Comparison of ENCODE assay signal across 9 cellular contexts in the genomic region with DNA sequence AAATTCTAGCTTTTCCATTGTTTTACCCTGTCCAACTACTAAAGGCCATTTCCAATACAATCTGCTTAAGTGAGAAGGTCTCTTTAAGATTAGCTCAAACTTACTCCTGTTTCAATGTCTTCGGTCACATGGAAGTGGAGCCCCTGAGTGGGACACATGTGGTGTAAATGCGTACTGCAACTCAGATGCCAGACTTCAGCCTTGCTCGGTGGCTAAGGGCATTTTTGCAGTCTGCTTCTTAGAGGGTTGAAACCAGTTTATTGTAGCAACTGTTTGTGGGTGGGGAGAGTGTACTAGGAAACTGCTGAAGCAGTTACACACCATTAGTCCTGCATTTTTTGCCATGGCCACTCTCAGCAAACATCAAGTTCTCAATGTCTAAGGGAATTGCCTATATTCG.
DNase-seq lines count a peak whose midpoint lies in the region; ATAC-seq and TF ChIP-seq lines count a peak whose summit lies in the region.
"Had no signal": no experiment of that assay in that cellular context is flagged by ENCODE, and none has a peak within 500 bp of the region (broad histone marks: within the 10 kb centered on the region; RNA-seq: fewer than 3 reads in every experiment).

No MANE protein-coding gene starts in this region.

- no peak overlapping the region for H3K9ac ChIP-seq in neural progenitor cell

- no peaks in the 10 kb centered on the region for H3K27me3 ChIP-seq in neural progenitor cell
- no peaks in the 10 kb centered on the region for H3K27me3 ChIP-seq in CD8-positive, alpha-beta T cell (ENCODE audit: insufficient read depth, low read length)
- H3K27me3 ChIP-seq in effector memory CD4-positive, alpha-beta T cell (replicated peaks; ENCODE audit: control insufficient read depth, insufficient read depth, low read length, poor library complexity, severe bottlenecking) = no peaks in the 10 kb centered on the region

- no peaks in the 10 kb centered on the region for H4K20me1 ChIP-seq in neural progenitor cell (ENCODE audit: low read depth)

- no peak overlapping the region for H3K4me3 Mint-ChIP-seq in neural progenitor cell
- H3K4me3 Mint-ChIP-seq in CD8-positive, alpha-beta T cell = no peak overlapping the region
- H3K4me3 Mint-ChIP-seq: dendritic cell treated with granulocyte-macrophage colony-stimulating factor and Interleukin-4, amounts not matched to agents 40 ng/mL and 50 ng/mL, for 4 days; natural killer cell treated with Interleukin-12 subunit alpha and Interleukin-12 subunit beta and Interleukin-15 and Interleukin-18, amount 100 ng/mL, for 72 hours had no signal

- H3K79me2 ChIP-seq in neural progenitor cell (ENCODE audit: low read depth) = no peaks in the 10 kb centered on the region

- H3K9me3 Mint-ChIP-seq in neural progenitor cell = no peaks in the 10 kb centered on the region
- H3K9me3 Mint-ChIP-seq in CD8-positive, alpha-beta T cell = no peaks in the 10 kb centered on the region
- H3K9me3 Mint-ChIP-seq: dendritic cell treated with granulocyte-macrophage colony-stimulating factor and Interleukin-4, amounts not matched to agents 40 ng/mL and 50 ng/mL, for 4 days; natural killer cell treated with Interleukin-12 subunit alpha and Interleukin-12 subunit beta and Interleukin-15 and Interleukin-18, amount 100 ng/mL, for 72 hours had no signal

- H3K36me3 ChIP-seq in neural progenitor cell = no peaks in the 10 kb centered on the region
- H3K36me3 ChIP-seq in CD8-positive, alpha-beta T cell (ENCODE audit: insufficient read depth, low read length) = no peaks in the 10 kb centered on the region
- H3K36me3 ChIP-seq in effector memory CD4-positive, alpha-beta T cell (ENCODE audit: control insufficient read depth, insufficient read depth, low read length) = no peaks in the 10 kb centered on the region

- peaks cover 4% of the 10 kb centered on the region for H3F3A ChIP-seq in neural progenitor cell (ENCODE audit: low read depth)

- no peak overlapping the region for H3K27ac ChIP-seq in neural progenitor cell
- H3K27ac ChIP-seq in CD8-positive, alpha-beta T cell (ENCODE audit: low read depth, low read length) = no peak overlapping the region
- no peak overlapping the region for H3K27ac ChIP-seq in effector memory CD4-positive, alpha-beta T cell (ENCODE audit: insufficient read depth, low read length, poor library complexity, severe bottlenecking)

- POLR2A ChIA-PET in CD8-positive, alpha-beta T cell (lab: Charles Lee) = no interaction called here

- H3K9me3 ChIP-seq in neural progenitor cell (ENCODE audit: low read depth) = no peaks in the 10 kb centered on the region
- H3K9me3 ChIP-seq in CD8-positive, alpha-beta T cell (ENCODE audit: low read length) = no peaks in the 10 kb centered on the region
- no peaks in the 10 kb centered on the region for H3K9me3 ChIP-seq in effector memory CD4-positive, alpha-beta T cell (ENCODE audit: control insufficient read depth, low read length)

- H3K27me3 Mint-ChIP-seq in neural progenitor cell (ENCODE audit: insufficient read depth, low read depth) = peaks cover 3% of the 10 kb centered on the region
- no peaks in the 10 kb centered on the region for H3K27me3 Mint-ChIP-seq in CD8-positive, alpha-beta T cell (ENCODE audit: low read depth)
- H3K27me3 Mint-ChIP-seq: dendritic cell treated with granulocyte-macrophage colony-stimulating factor and Interleukin-4, amounts not matched to agents 40 ng/mL and 50 ng/mL, for 4 days; natural killer cell treated with Interleukin-12 subunit alpha and Interleukin-12 subunit beta and Interleukin-15 and Interleukin-18, amount 100 ng/mL, for 72 hours had no signal

- no peak overlapping the region for H3K4me2 ChIP-seq in neural progenitor cell

- DNase-seq in M059J (ENCODE audit: low read depth) = peak; percentile 40
- DNase-seq in cardiac fibroblast (ENCODE audit: low read depth in 2 of 2) = peak in 1 of 2 donors; percentile 45
- peak; percentile 58 for DNase-seq in neural progenitor cell (ENCODE audit: low spot score)
- DNase-seq in activated CD8-positive, alpha-beta memory T cell treated with anti-CD3 and anti-CD28 coated beads, Interleukin-2, amount 50 U/mL, for 48 hours = no peak
- no peak for DNase-seq in CD8-positive, alpha-beta T cell
- no peak for DNase-seq in effector memory CD4-positive, alpha-beta T cell

- intact Hi-C loops in CD8-positive, alpha-beta T cell (cut with DNase I, micrococcal nuclease) = no loop called here

- H3K27ac Mint-ChIP-seq in neural progenitor cell = no peak overlapping the region
- H3K27ac Mint-ChIP-seq in CD8-positive, alpha-beta T cell = no peak overlapping the region
- H3K27ac Mint-ChIP-seq: dendritic cell treated with granulocyte-macrophage colony-stimulating factor and Interleukin-4, amounts not matched to agents 40 ng/mL and 50 ng/mL, for 4 days; natural killer cell treated with Interleukin-12 subunit alpha and Interleukin-12 subunit beta and Interleukin-15 and Interleukin-18, amount 100 ng/mL, for 72 hours had no signal

- H2AFZ ChIP-seq in neural progenitor cell (replicated peaks) = no peak overlapping the region

- peaks cover 13% of the 10 kb centered on the region for H3K4me1 ChIP-seq in neural progenitor cell
- peaks cover 6% of the 10 kb centered on the region for H3K4me1 ChIP-seq in CD8-positive, alpha-beta T cell (ENCODE audit: insufficient read depth, low read length)
- peaks cover 8% of the 10 kb centered on the region for H3K4me1 ChIP-seq in effector memory CD4-positive, alpha-beta T cell (ENCODE audit: control insufficient read depth, insufficient read depth, low read length, poor library complexity, severe bottlenecking)

- CTCF ChIA-PET in CD8-positive, alpha-beta T cell (lab: Charles Lee) = interaction anchor here (0.5 to 0.6 kb wide), 2 partner anchors 35 to 412 kb away, joined by 3 to 4 read pairs; no protein-coding TSS in a partner anchor

- no peak for ATAC-seq in CD8-positive, alpha-beta T cell
- ATAC-seq: natural killer cell treated with Interleukin-12 subunit alpha and Interleukin-12 subunit beta and Interleukin-15 and Interleukin-18, amount 100 ng/mL, for 72 hours had no signal

- H3K4me1 Mint-ChIP-seq in neural progenitor cell = peaks cover 20% of the 10 kb centered on the region
- H3K4me1 Mint-ChIP-seq in CD8-positive, alpha-beta T cell (ENCODE audit: low read depth) = peaks cover 50% of the 10 kb centered on the region

- H3K4me3 ChIP-seq in cardiac fibroblast (replicated peaks in 1 of 2; ENCODE audit: low read depth in 2 of 2, low read length in 2 of 2) = no peak overlapping the region
- H3K4me3 ChIP-seq in neural progenitor cell = no peak overlapping the region
- no peak overlapping the region for H3K4me3 ChIP-seq in CD8-positive, alpha-beta T cell (ENCODE audit: low read depth, low read length)
- H3K4me3 ChIP-seq in effector memory CD4-positive, alpha-beta T cell (ENCODE audit: insufficient read depth, low read depth, low read length, poor library complexity, severe bottlenecking) = no peak overlapping the region

- TF ChIP-seq CTCF in GM12873 (IDR thresholded peaks at IDR 0.05; ENCODE audit: insufficient read depth, low read depth, low read length, missing control alignments) (peak; percentile 47), cardiac fibroblast (IDR thresholded peaks at IDR 0.05; ENCODE audit: low read depth, low read length) (peak; percentile 18), neural progenitor cell (IDR thresholded peaks at IDR 0.05) (peak; percentile 43)
- no peak for TF ChIP-seq CTCF in CD8-positive, alpha-beta T cell (IDR thresholded peaks at IDR 0.05)

- no peaks in the 10 kb centered on the region for H3K36me3 Mint-ChIP-seq in neural progenitor cell
- peaks cover 23% of the 10 kb centered on the region for H3K36me3 Mint-ChIP-seq in CD8-positive, alpha-beta T cell

Comparison
In these comparisons a context has a peak if more than half of its experiments do, and no peak if none do; other contexts are left out.
1. DNase-seq: peak in M059J (single experiment) and neural progenitor cell (single experiment); none in activated CD8-positive, alpha-beta memory T cell treated with anti-CD3 and anti-CD28 coated beads, Interleukin-2, amount 50 U/mL, for 48 hours (single experiment), CD8-positive, alpha-beta T cell (0 of 7) and effector memory CD4-positive, alpha-beta T cell (0 of 3).